In genomic region chr1:43934986-43935324, GRCh38 we compare ENCODE assay signal across 1 cellular context.
TF ChIP-seq lines count a peak whose summit lies in the region.

No MANE protein-coding gene starts in this region.

TF ChIP-seq in GM23338, 12 proteins besides CTCF, POLR2A, EP300 and RAD21:
- TF ChIP-seq ZNF462 (CRISPR knock-in tag; IDR thresholded peaks at IDR 0.05) (no peak), ZNF331 (CRISPR knock-in tag; IDR thresholded peaks at IDR 0.05; ENCODE audit: low read depth) (no peak), ETS1 (IDR thresholded peaks at IDR 0.05) (no peak), REST (IDR thresholded peaks at IDR 0.05; ENCODE audit: unreplicated experiment) (no peak), JUNB (IDR thresholded peaks at IDR 0.05; ENCODE audit: unreplicated experiment) (no peak), CREB1 (CRISPR knock-in tag; IDR thresholded peaks at IDR 0.05; ENCODE audit: low read depth) (no peak), STAT1 (IDR thresholded peaks at IDR 0.05; ENCODE audit: unreplicated experiment) (no peak), POLR2AphosphoS5 (IDR thresholded peaks at IDR 0.05; ENCODE audit: low read depth) (no peak), ZNF114 (CRISPR knock-in tag; IDR thresholded peaks at IDR 0.05) (no peak), EZH2phosphoT487 (IDR thresholded peaks at IDR 0.05; ENCODE audit: unreplicated experiment) (no peak), EZH2 (IDR thresholded peaks at IDR 0.05; ENCODE audit: low read depth, unreplicated experiment) (no peak), NANOG (IDR thresholded peaks at IDR 0.05; ENCODE audit: borderline replicate concordance) (no peak)
